1 cellular context compared by ENCODE assay signal in the genomic region with DNA sequence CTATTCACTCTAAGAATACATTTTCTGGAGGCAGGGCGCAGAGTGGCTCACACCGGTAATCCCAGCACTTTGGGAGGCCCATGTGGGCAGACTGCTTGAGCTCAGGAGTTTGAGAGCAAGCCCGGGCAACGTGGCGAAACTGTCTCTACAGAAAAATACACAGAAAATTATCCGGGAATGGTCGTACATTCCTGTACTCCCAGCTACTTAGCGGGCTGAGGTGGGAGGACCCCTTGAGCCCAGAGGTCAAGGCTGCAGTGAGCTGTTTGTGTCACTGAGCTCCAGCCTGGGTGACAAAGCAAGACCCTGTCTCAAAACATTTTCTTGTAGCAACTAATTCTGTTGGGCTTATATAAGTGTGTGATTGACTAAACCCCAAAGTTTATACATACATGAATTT.
A peak's percentile ranks its signal among the peaks of the same experiment; 100 is the strongest.
TF ChIP-seq lines count a peak whose summit lies in the region.

No MANE protein-coding gene starts in this region.

TF ChIP-seq in HepG2, 621 proteins besides CTCF, POLR2A, EP300 and RAD21 (continues in another document):
- TF ChIP-seq, protein P1, sequence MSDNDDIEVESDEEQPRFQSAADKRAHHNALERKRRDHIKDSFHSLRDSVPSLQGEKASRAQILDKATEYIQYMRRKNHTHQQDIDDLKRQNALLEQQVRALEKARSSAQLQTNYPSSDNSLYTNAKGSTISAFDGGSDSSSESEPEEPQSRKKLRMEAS (IDR thresholded peaks at IDR 0.05): peak; percentile 44; the same call in 1 of the 2 replicates
- TF ChIP-seq, protein P2, sequence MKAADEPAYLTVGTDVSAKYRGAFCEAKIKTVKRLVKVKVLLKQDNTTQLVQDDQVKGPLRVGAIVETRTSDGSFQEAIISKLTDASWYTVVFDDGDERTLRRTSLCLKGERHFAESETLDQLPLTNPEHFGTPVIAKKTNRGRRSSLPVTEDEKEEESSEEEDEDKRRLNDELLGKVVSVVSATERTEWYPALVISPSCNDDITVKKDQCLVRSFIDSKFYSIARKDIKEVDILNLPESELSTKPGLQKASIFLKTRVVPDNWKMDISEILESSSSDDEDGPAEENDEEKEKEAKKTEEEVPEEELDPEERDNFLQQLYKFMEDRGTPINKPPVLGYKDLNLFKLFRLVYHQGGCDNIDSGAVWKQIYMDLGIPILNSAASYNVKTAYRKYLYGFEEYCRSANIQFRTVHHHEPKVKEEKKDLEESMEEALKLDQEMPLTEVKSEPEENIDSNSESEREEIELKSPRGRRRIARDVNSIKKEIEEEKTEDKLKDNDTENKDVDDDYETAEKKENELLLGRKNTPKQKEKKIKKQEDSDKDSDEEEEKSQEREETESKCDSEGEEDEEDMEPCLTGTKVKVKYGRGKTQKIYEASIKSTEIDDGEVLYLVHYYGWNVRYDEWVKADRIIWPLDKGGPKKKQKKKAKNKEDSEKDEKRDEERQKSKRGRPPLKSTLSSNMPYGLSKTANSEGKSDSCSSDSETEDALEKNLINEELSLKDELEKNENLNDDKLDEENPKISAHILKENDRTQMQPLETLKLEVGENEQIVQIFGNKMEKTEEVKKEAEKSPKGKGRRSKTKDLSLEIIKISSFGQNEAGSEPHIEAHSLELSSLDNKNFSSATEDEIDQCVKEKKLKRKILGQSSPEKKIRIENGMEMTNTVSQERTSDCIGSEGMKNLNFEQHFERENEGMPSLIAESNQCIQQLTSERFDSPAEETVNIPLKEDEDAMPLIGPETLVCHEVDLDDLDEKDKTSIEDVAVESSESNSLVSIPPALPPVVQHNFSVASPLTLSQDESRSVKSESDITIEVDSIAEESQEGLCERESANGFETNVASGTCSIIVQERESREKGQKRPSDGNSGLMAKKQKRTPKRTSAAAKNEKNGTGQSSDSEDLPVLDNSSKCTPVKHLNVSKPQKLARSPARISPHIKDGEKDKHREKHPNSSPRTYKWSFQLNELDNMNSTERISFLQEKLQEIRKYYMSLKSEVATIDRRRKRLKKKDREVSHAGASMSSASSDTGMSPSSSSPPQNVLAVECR (CRISPR knock-in tag; IDR thresholded peaks at IDR 0.05; ENCODE audit: borderline replicate concordance): peak; percentile 15; the same call in 1 of the 2 replicates
- no peak for TF ChIP-seq ZNF549 (CRISPR knock-in tag; IDR thresholded peaks at IDR 0.05)
- TF ChIP-seq SOX6 (IDR thresholded peaks at IDR 0.05): no peak
- TF ChIP-seq SOX6 (CRISPR knock-in tag; IDR thresholded peaks at IDR 0.05): peak; percentile 34
- TF ChIP-seq ZSCAN29 (CRISPR knock-in tag; conservative IDR thresholded peaks at IDR 0.05): peak; percentile 95
- TF ChIP-seq RORA (CRISPR knock-in tag; IDR thresholded peaks at IDR 0.05): 0 out of 2 replicates have a peak, but pooled peaks have one; percentile 39
- no peak for TF ChIP-seq ELF1 (CRISPR knock-in tag; IDR thresholded peaks at IDR 0.05)
- peak; percentile 97 for TF ChIP-seq ZFAT (CRISPR knock-in tag; conservative IDR thresholded peaks at IDR 0.05)
- peak; percentile 2; the same call in 1 of the 2 replicates for TF ChIP-seq ZNF652 (CRISPR knock-in tag; IDR thresholded peaks at IDR 0.05; ENCODE audit: borderline replicate concordance, low read depth)
- no peak for TF ChIP-seq CC2D1A (CRISPR knock-in tag; IDR thresholded peaks at IDR 0.05)
- TF ChIP-seq, protein P3, sequence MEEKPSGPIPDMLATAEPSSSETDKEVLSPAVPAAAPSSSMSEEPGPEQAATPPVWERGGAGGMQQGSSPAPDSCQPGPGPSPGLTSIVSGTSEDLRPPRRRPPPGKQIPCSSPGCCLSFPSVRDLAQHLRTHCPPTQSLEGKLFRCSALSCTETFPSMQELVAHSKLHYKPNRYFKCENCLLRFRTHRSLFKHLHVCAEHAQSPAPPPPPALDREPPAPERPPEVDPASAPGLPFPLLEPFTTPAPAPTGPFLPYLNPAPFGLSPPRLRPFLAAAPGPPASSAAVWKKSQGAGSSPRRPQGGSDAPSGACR (CRISPR knock-in tag; IDR thresholded peaks at IDR 0.05): 0 out of 2 replicates have a peak, but pooled peaks have one; percentile 33
- TF ChIP-seq, protein P4, sequence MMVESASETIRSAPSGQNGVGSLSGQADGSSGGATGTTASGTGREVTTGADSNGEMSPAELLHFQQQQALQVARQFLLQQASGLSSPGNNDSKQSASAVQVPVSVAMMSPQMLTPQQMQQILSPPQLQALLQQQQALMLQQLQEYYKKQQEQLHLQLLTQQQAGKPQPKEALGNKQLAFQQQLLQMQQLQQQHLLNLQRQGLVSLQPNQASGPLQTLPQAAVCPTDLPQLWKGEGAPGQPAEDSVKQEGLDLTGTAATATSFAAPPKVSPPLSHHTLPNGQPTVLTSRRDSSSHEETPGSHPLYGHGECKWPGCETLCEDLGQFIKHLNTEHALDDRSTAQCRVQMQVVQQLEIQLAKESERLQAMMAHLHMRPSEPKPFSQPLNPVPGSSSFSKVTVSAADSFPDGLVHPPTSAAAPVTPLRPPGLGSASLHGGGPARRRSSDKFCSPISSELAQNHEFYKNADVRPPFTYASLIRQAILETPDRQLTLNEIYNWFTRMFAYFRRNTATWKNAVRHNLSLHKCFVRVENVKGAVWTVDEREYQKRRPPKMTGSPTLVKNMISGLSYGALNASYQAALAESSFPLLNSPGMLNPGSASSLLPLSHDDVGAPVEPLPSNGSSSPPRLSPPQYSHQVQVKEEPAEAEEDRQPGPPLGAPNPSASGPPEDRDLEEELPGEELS (CRISPR knock-in tag; IDR thresholded peaks at IDR 0.05): no peak
- TF ChIP-seq, protein P5, sequence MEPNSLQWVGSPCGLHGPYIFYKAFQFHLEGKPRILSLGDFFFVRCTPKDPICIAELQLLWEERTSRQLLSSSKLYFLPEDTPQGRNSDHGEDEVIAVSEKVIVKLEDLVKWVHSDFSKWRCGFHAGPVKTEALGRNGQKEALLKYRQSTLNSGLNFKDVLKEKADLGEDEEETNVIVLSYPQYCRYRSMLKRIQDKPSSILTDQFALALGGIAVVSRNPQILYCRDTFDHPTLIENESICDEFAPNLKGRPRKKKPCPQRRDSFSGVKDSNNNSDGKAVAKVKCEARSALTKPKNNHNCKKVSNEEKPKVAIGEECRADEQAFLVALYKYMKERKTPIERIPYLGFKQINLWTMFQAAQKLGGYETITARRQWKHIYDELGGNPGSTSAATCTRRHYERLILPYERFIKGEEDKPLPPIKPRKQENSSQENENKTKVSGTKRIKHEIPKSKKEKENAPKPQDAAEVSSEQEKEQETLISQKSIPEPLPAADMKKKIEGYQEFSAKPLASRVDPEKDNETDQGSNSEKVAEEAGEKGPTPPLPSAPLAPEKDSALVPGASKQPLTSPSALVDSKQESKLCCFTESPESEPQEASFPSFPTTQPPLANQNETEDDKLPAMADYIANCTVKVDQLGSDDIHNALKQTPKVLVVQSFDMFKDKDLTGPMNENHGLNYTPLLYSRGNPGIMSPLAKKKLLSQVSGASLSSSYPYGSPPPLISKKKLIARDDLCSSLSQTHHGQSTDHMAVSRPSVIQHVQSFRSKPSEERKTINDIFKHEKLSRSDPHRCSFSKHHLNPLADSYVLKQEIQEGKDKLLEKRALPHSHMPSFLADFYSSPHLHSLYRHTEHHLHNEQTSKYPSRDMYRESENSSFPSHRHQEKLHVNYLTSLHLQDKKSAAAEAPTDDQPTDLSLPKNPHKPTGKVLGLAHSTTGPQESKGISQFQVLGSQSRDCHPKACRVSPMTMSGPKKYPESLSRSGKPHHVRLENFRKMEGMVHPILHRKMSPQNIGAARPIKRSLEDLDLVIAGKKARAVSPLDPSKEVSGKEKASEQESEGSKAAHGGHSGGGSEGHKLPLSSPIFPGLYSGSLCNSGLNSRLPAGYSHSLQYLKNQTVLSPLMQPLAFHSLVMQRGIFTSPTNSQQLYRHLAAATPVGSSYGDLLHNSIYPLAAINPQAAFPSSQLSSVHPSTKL (CRISPR knock-in tag; IDR thresholded peaks at IDR 0.05): peak; percentile 74
- TF ChIP-seq ZNF354B (CRISPR knock-in tag; IDR thresholded peaks at IDR 0.05): no peak
- TF ChIP-seq, protein P6, sequence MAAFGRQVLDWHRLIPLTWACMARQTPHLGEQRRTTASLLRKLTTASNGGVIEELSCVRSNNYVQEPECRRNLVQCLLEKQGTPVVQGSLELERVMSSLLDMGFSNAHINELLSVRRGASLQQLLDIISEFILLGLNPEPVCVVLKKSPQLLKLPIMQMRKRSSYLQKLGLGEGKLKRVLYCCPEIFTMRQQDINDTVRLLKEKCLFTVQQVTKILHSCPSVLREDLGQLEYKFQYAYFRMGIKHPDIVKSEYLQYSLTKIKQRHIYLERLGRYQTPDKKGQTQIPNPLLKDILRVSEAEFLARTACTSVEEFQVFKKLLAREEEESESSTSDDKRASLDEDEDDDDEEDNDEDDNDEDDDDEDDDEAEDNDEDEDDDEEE (CRISPR knock-in tag; IDR thresholded peaks at IDR 0.05): 0 out of 2 replicates have a peak, but pooled peaks have one; percentile 28
- TF ChIP-seq NCOA1 (CRISPR knock-in tag; IDR thresholded peaks at IDR 0.05): peak; percentile 41; the same call in 1 of the 2 replicates
- TF ChIP-seq, protein P7, sequence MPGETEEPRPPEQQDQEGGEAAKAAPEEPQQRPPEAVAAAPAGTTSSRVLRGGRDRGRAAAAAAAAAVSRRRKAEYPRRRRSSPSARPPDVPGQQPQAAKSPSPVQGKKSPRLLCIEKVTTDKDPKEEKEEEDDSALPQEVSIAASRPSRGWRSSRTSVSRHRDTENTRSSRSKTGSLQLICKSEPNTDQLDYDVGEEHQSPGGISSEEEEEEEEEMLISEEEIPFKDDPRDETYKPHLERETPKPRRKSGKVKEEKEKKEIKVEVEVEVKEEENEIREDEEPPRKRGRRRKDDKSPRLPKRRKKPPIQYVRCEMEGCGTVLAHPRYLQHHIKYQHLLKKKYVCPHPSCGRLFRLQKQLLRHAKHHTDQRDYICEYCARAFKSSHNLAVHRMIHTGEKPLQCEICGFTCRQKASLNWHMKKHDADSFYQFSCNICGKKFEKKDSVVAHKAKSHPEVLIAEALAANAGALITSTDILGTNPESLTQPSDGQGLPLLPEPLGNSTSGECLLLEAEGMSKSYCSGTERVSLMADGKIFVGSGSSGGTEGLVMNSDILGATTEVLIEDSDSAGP (CRISPR knock-in tag; IDR thresholded peaks at IDR 0.05; ENCODE audit: borderline replicate concordance): no peak
- no peak for TF ChIP-seq ZNF589 (CRISPR knock-in tag; conservative IDR thresholded peaks at IDR 0.05)
- TF ChIP-seq, protein P8, sequence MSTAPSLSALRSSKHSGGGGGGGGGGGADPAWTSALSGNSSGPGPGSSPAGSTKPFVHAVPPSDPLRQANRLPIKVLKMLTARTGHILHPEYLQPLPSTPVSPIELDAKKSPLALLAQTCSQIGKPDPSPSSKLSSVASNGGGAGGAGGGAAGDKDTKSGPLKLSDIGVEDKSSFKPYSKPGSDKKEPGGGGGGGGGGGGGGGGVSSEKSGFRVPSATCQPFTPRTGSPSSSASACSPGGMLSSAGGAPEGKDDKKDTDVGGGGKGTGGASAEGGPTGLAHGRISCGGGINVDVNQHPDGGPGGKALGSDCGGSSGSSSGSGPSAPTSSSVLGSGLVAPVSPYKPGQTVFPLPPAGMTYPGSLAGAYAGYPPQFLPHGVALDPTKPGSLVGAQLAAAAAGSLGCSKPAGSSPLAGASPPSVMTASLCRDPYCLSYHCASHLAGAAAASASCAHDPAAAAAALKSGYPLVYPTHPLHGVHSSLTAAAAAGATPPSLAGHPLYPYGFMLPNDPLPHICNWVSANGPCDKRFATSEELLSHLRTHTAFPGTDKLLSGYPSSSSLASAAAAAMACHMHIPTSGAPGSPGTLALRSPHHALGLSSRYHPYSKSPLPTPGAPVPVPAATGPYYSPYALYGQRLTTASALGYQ (CRISPR knock-in tag; IDR thresholded peaks at IDR 0.05): no peak
- TF ChIP-seq FIP1L1 (IDR thresholded peaks at IDR 0.05; ENCODE audit: borderline replicate concordance, insufficient read depth, low read depth, low read length): no peak
- peak; percentile 28; the same call in 1 of the 2 replicates for TF ChIP-seq FOXO1 (CRISPR knock-in tag; IDR thresholded peaks at IDR 0.05)
- 0 out of 2 replicates have a peak, but pooled peaks have one; percentile 32 for TF ChIP-seq NR2F2 (IDR thresholded peaks at IDR 0.05; ENCODE audit: borderline replicate concordance, low read depth)
- no peak for TF ChIP-seq SNAI1 (CRISPR knock-in tag; IDR thresholded peaks at IDR 0.05; ENCODE audit: borderline replicate concordance)
- no peak for TF ChIP-seq TEAD2 (CRISPR knock-in tag; IDR thresholded peaks at IDR 0.05)
- 0 out of 2 replicates have a peak, but pooled peaks have one; percentile 27 for TF ChIP-seq SP5 (CRISPR knock-in tag; IDR thresholded peaks at IDR 0.05; ENCODE audit: borderline replicate concordance, low read depth)
- TF ChIP-seq, protein P9, sequence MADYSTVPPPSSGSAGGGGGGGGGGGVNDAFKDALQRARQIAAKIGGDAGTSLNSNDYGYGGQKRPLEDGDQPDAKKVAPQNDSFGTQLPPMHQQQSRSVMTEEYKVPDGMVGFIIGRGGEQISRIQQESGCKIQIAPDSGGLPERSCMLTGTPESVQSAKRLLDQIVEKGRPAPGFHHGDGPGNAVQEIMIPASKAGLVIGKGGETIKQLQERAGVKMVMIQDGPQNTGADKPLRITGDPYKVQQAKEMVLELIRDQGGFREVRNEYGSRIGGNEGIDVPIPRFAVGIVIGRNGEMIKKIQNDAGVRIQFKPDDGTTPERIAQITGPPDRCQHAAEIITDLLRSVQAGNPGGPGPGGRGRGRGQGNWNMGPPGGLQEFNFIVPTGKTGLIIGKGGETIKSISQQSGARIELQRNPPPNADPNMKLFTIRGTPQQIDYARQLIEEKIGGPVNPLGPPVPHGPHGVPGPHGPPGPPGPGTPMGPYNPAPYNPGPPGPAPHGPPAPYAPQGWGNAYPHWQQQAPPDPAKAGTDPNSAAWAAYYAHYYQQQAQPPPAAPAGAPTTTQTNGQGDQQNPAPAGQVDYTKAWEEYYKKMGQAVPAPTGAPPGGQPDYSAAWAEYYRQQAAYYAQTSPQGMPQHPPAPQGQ (CRISPR knock-in tag; IDR thresholded peaks at IDR 0.05; ENCODE audit: borderline replicate concordance): no peak
- TF ChIP-seq, protein P10, sequence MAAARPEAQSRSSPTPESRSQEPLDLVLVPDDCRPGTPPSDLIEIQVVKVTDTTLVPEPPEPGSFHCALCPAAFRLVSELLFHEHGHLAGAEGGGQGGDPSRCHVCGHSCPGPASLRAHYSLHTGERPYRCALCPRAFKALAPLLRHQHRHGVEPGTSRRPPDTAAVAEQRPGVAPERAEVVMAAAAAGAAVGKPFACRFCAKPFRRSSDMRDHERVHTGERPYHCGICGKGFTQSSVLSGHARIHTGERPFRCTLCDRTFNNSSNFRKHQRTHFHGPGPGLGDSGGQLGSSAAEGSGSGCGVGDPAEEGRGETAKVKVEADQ (CRISPR knock-in tag; IDR thresholded peaks at IDR 0.05; ENCODE audit: borderline replicate concordance): no peak
